8 cellular contexts compared by ENCODE assay signal in genomic region chr16:56931769-56932587, GRCh38. TPM values are rescaled to one million over a fixed set of nuclear protein-coding genes. Genes with fewer than 3 reads are reported as not detected.
DNase-seq lines count a peak whose midpoint lies in the region; ATAC-seq, FAIRE-seq and TF ChIP-seq lines count a peak whose summit lies in the region.

HERPUD1 (plus strand) TSS chr16:56932142; CDS start chr16:56932245, 103 bp downstream.

- peaks cover 27% of the 10 kb centered on the region for H3K4me1 Mint-ChIP-seq in T-helper 17 cell

- H3K4me1 ChIP-seq in left ventricle myocardium inferior (peaks cover 57% of the 10 kb centered on the region), psoas muscle (peaks cover 36% of the 10 kb centered on the region)

- peak; percentile 100 for TF ChIP-seq POLR2A in GM15510 (IDR thresholded peaks at IDR 0.05; ENCODE audit: borderline replicate concordance, extremely low read depth, insufficient read length)

- ATAC-seq in HG02885 (IDR thresholded peaks at IDR 0.05; ENCODE audit: poor library complexity, unreplicated experiment) (peak; percentile 91), T-helper 17 cell (peak; percentile 96), psoas muscle (peak; percentile 92 to 96 (median 94))

- H3K27me3 Mint-ChIP-seq in T-helper 17 cell, result no peaks in the 10 kb centered on the region

- H3K27ac ChIP-seq in left ventricle myocardium inferior (replicated peaks) (peak within 1 kb of the TSS; percentile 100), psoas muscle (peak within 1 kb of the TSS; percentile 99)

- H3K27me3 ChIP-seq in left ventricle myocardium inferior (ENCODE audit: low read depth) (no peaks in the 10 kb centered on the region), psoas muscle (ENCODE audit: insufficient read depth in 3 of 3, low read length in 2 of 3) (no peaks in the 10 kb centered on the region)

- H3K4me3 ChIP-seq in left ventricle myocardium inferior, result peak within 1 kb of the TSS; percentile 99
- peak within 1 kb of the TSS; percentile 92 for H3K4me3 ChIP-seq in psoas muscle

- DNase-seq in NCI-H1694 treated with DMSO at 0.1 percent for 48 hours (lab: John Stamatoyannopoulos, UW), result peak; percentile 90
- DNase-seq in T-helper 17 cell, result peak; percentile 98 to 99 (median 98)
- peak; percentile 67 to 100 (median 98) for DNase-seq in amygdala (lab: John Stamatoyannopoulos, UW)
- DNase-seq in left ventricle myocardium inferior, result peak; percentile 99
- peak; percentile 99 to 100 for DNase-seq in psoas muscle
- peak; percentile 100 for DNase-seq in urothelium cell line (ENCODE audit: low spot score)

- H3K9me3 ChIP-seq in T-helper 17 cell (ENCODE audit: control insufficient read depth, low read length, poor library complexity, severe bottlenecking) (no peaks in the 10 kb centered on the region), left ventricle myocardium inferior (replicated peaks) (no peaks in the 10 kb centered on the region), psoas muscle (no peaks in the 10 kb centered on the region)

- 0% methylated on average over 66 to 86 of the region's 86 CpGs for WGBS in psoas muscle, 3 donors

- H3K36me3 ChIP-seq in left ventricle myocardium inferior, result peaks cover 32% of the 10 kb centered on the region
- H3K36me3 ChIP-seq in psoas muscle (ENCODE audit: insufficient read depth in 1 of 2, low read depth in 1 of 2), result peaks cover 1 to 23% of the 10 kb centered on the region in 2 donors

- TF ChIP-seq CTCF in left ventricle myocardium inferior (IDR thresholded peaks at IDR 0.05; ENCODE audit: borderline replicate concordance) (peak; percentile 37), psoas muscle (IDR thresholded peaks at IDR 0.05) (no peak)

- intact Hi-C loops in left ventricle myocardium inferior (cut with micrococcal nuclease) (no loop called here), psoas muscle (cut with DNase I) (no loop called here)

- FAIRE-seq in urothelium cell line (lab: Jason Lieb, UNC), result peak; percentile 93

- H3K36me3 Mint-ChIP-seq in T-helper 17 cell (ENCODE audit: low read depth), result peaks cover 8% of the 10 kb centered on the region

- peak within 1 kb of the TSS; percentile 99 for H3K27ac Mint-ChIP-seq in T-helper 17 cell

- H3K4me3 Mint-ChIP-seq in T-helper 17 cell, result peak within 1 kb of the TSS; percentile 96

RNA-seq across cellular contexts. Expression of gene HERPUD1, which starts in this region (rescaled TPM):
- total RNA-seq in T-helper 17 cell (100 to 1,000 TPM; 225 to 255 TPM), left ventricle myocardium inferior (119 TPM), psoas muscle (100 to 1,000 TPM in 1 of 4 donors, 10 to 100 TPM in 3; 70.2 to 137 (median 90.8) TPM)
- polyA plus RNA-seq in psoas muscle, result 100 to 1,000 TPM; 113 to 162 (median 122) TPM

Comparison
In these comparisons a context has a peak if more than half of its experiments do, and no peak if none do; other contexts are left out.
1. Peak in every context shown above with its lines: DNase-seq, ATAC-seq, H3K4me3 ChIP-seq and H3K27ac ChIP-seq.